Comparison of ENCODE assay signal across 12 cellular contexts in the genomic region with DNA sequence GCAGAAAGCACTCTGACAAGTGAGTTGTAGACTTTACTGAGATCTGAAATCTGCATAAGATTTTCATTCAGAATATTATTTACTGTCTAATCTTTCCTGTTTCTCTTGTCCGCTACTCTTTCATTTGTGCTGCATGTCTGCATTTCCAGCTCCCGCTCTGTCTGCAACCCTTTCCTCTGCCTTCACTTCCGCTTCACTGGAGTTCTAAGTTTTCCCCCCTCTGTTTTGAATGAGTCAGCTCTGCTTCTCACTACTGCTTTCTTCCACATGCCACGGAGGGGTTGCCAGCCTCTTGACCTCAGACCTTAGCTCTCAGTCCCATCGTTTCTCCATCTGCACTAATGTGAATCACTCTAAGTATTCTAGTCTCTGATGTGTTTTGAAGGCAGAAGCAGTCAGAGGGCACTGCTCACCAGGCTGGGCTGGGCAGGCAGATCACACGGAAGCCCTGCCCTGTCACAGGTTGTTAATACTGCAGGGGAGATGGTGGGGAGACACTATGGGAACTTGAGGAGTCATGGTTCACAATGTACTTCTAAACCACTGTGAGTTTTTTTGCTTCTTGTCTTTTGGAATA. TPM values are rescaled to one million over a fixed set of nuclear protein-coding genes. Genes with fewer than 3 reads are reported as not detected.
DNase-seq lines count a peak whose midpoint lies in the region; ATAC-seq, FAIRE-seq and TF ChIP-seq lines count a peak whose summit lies in the region.
"Not testable (repeated sequence)": the region's sequence is repeated elsewhere in the genome, so short reads cannot be mapped to it uniquely, and the experiment has no call there.
"Had no signal": no experiment of that assay in that cellular context is flagged by ENCODE, and none has a peak within 500 bp of the region (broad histone marks: within the 10 kb centered on the region; RNA-seq: fewer than 3 reads in every experiment).

No MANE protein-coding gene starts in this region.

- H3K4me3 ChIP-seq in IMR-90 (ENCODE audit: insufficient read depth, low read depth, low read length); PC-3 (ENCODE audit: low read length): not testable (repeated sequence)

- not testable (repeated sequence) for H3K9me1 ChIP-seq in IMR-90 (ENCODE audit: insufficient read depth, low read length)

- H2AK5ac ChIP-seq in IMR-90 (ENCODE audit: low read depth, low read length) = not testable (repeated sequence)

- H3K9me3 ChIP-seq in IMR-90 (ENCODE audit: control insufficient read depth, insufficient read depth, low read length); PC-3 (ENCODE audit: low read length): not testable (repeated sequence)

- not testable (repeated sequence) for H3K56ac ChIP-seq in IMR-90 (ENCODE audit: extremely low read depth, insufficient read depth, low read length)

- H3K79me1 ChIP-seq in IMR-90 (ENCODE audit: low read depth in 1 of 2, low read length in 2 of 2) = not testable (repeated sequence)

- not testable (repeated sequence) for H3K9me2 ChIP-seq in PC-3 (replicated peaks; ENCODE audit: low read length)

- intact Hi-C loops in IMR-90 (cut with micrococcal nuclease); PC-3 (cut with micrococcal nuclease): not testable (repeated sequence)

- not testable (repeated sequence) for H3K27me3 Mint-ChIP-seq in activated T-helper 17 cell treated with anti-CD3 and anti-CD28 coated beads, Interleukin-2, amount 50 U/mL, for 72 hours; stimulated activated memory B cell treated with anti-CD40 and anti-IgM and Interleukin-4, amounts not matched to agents 10 μg/mL and 1 μg/mL and 100 μg/mL, for 72 hours

- TF ChIP-seq POLR2A in IMR-90 (IDR thresholded peaks at IDR 0.05; ENCODE audit: low read depth, low read length) = not testable (repeated sequence)

- not testable (repeated sequence) for H3K4me2 ChIP-seq in IMR-90 (ENCODE audit: low read depth, low read length); PC-3 (ENCODE audit: low read length)

- H3K27ac Mint-ChIP-seq in activated T-helper 17 cell treated with anti-CD3 and anti-CD28 coated beads, Interleukin-2, amount 50 U/mL, for 72 hours; stimulated activated memory B cell treated with anti-CD40 and anti-IgM and Interleukin-4, amounts not matched to agents 10 μg/mL and 1 μg/mL and 100 μg/mL, for 72 hours: not testable (repeated sequence)

- H4K20me1 ChIP-seq in IMR-90 (ENCODE audit: insufficient read depth, low read length); PC-3 (ENCODE audit: low read length): not testable (repeated sequence)

- in situ Hi-C loops in IMR-90 (cut with MboI; ENCODE audit: low sequenced_read_pairs) = not testable (repeated sequence)

- H2BK5ac ChIP-seq in IMR-90 (ENCODE audit: low read depth, low read length, poor library complexity, severe bottlenecking) = not testable (repeated sequence)

- not testable (repeated sequence) for H3K79me2 ChIP-seq in PC-3 (ENCODE audit: low read length)

- H3K4me1 ChIP-seq in IMR-90 (ENCODE audit: control insufficient read depth, insufficient read depth, low read length); PC-3 (ENCODE audit: insufficient read depth, low read length); foreskin keratinocyte: not testable (repeated sequence)

- ATAC-seq in IMR-90 (ENCODE audit: low read depth) (peak; percentile 17; the same call in 1 of the 2 replicates), PC-3 (peak; percentile 48; the same call in 1 of the 2 replicates), foreskin keratinocyte (peak; percentile 23)
- ATAC-seq in activated T-helper 17 cell treated with anti-CD3 and anti-CD28 coated beads, Interleukin-2, amount 50 U/mL, for 72 hours (replicated peaks) = peak; percentile 55
- peak; percentile 47 for ATAC-seq in stimulated activated memory B cell treated with anti-CD40 and anti-IgM and Interleukin-4, amounts not matched to agents 10 μg/mL and 1 μg/mL and 100 μg/mL, for 72 hours
- ATAC-seq in stimulated activated naive CD8-positive, alpha-beta T cell treated with anti-CD3 and anti-CD28 coated beads, Interleukin-15, Interleukin-2, amounts not matched to agents 100 U/mL and 50 U/mL, for 24 hours = peak; percentile 65

- H2BK120ac ChIP-seq in IMR-90 (ENCODE audit: low read depth, low read length) = not testable (repeated sequence)

- not testable (repeated sequence) for H4K5ac ChIP-seq in IMR-90 (ENCODE audit: low read depth, low read length)

- CTCF ChIA-PET in IMR-90 (lab: Yijun Ruan, JAX); PC-3 (lab: Charles Lee): not testable (repeated sequence)

- not testable (repeated sequence) for H2AFZ ChIP-seq in IMR-90 (replicated peaks; ENCODE audit: low read length, poor library complexity); PC-3 (ENCODE audit: low read length)

- not testable (repeated sequence) for DNase-seq in IMR-90; PC-3; RCC 7860 (ENCODE audit: low spot score); foreskin keratinocyte; stimulated activated naive CD8-positive, alpha-beta T cell treated with anti-CD3 and anti-CD28 coated beads, Interleukin-15, Interleukin-2, amounts not matched to agents 100 U/mL and 50 U/mL, for 24 hours

- H3K14ac ChIP-seq in IMR-90 (replicated peaks; ENCODE audit: low read depth, low read length) = not testable (repeated sequence)

- H3K4ac ChIP-seq in IMR-90 (ENCODE audit: low read depth, low read length) = not testable (repeated sequence)

- H3K23ac ChIP-seq in IMR-90 (ENCODE audit: low read depth, low read length) = not testable (repeated sequence)

- FAIRE-seq in RCC 7860 (lab: Jason Lieb, UNC) = peak; percentile 94

- no CpG with 5 or more reads among the region's 6 CpGs for WGBS in IMR-90 (ENCODE audit: extremely low coverage in 2 of 2, insufficient read length in 1 of 2), 2 experiments

- not testable (repeated sequence) for H3F3A ChIP-seq in PC-3 (ENCODE audit: low read length, unreplicated experiment)

- not testable (repeated sequence) for TF ChIP-seq CTCF in IMR-90 (conservative IDR thresholded peaks at IDR 0.05; ENCODE audit: low read depth, low read length); PC-3 (conservative IDR thresholded peaks at IDR 0.05; ENCODE audit: low read depth, low read length); foreskin keratinocyte (conservative IDR thresholded peaks at IDR 0.05)

- H3K9ac ChIP-seq in IMR-90 (ENCODE audit: low read depth, low read length); PC-3 (ENCODE audit: low read length): not testable (repeated sequence)

- H3K27ac ChIP-seq in IMR-90 (ENCODE audit: insufficient read depth, low read length); PC-3 (ENCODE audit: low read length); foreskin keratinocyte: not testable (repeated sequence)

- H3K36me3 Mint-ChIP-seq in activated T-helper 17 cell treated with anti-CD3 and anti-CD28 coated beads, Interleukin-2, amount 50 U/mL, for 72 hours (ENCODE audit: low read depth); stimulated activated memory B cell treated with anti-CD40 and anti-IgM and Interleukin-4, amounts not matched to agents 10 μg/mL and 1 μg/mL and 100 μg/mL, for 72 hours: not testable (repeated sequence)

- TF ChIP-seq RAD21 in IMR-90 (IDR thresholded peaks at IDR 0.05; ENCODE audit: low read length) = not testable (repeated sequence)

- not testable (repeated sequence) for H4K91ac ChIP-seq in IMR-90 (ENCODE audit: insufficient read depth, low read depth, low read length)

- not testable (repeated sequence) for H3K18ac ChIP-seq in IMR-90 (ENCODE audit: low read depth, low read length)

- not testable (repeated sequence) for H3K4me3 Mint-ChIP-seq in activated T-helper 17 cell treated with anti-CD3 and anti-CD28 coated beads, Interleukin-2, amount 50 U/mL, for 72 hours; stimulated activated memory B cell treated with anti-CD40 and anti-IgM and Interleukin-4, amounts not matched to agents 10 μg/mL and 1 μg/mL and 100 μg/mL, for 72 hours

- not testable (repeated sequence) for H3K36me3 ChIP-seq in IMR-90 (ENCODE audit: control insufficient read depth, insufficient read depth, low read length); PC-3 (ENCODE audit: low read depth, low read length)

- H4K8ac ChIP-seq in IMR-90 (ENCODE audit: low read depth in 2 of 2, low read length in 2 of 2) = not testable (repeated sequence)

- H3K4me1 Mint-ChIP-seq in activated T-helper 17 cell treated with anti-CD3 and anti-CD28 coated beads, Interleukin-2, amount 50 U/mL, for 72 hours; stimulated activated memory B cell treated with anti-CD40 and anti-IgM and Interleukin-4, amounts not matched to agents 10 μg/mL and 1 μg/mL and 100 μg/mL, for 72 hours: not testable (repeated sequence)

- not testable (repeated sequence) for BruUV-seq in IMR-90 (replicated peaks; lab: Mats Ljungman, UMichigan); PC-3 (replicated peaks; lab: Mats Ljungman, UMichigan)

- not testable (repeated sequence) for H2BK15ac ChIP-seq in IMR-90 (ENCODE audit: low read depth, low read length)

- H3K9me3 Mint-ChIP-seq in activated T-helper 17 cell treated with anti-CD3 and anti-CD28 coated beads, Interleukin-2, amount 50 U/mL, for 72 hours; stimulated activated memory B cell treated with anti-CD40 and anti-IgM and Interleukin-4, amounts not matched to agents 10 μg/mL and 1 μg/mL and 100 μg/mL, for 72 hours: not testable (repeated sequence)

- not testable (repeated sequence) for H2BK20ac ChIP-seq in IMR-90 (ENCODE audit: low read depth, low read length)

- H2AK9ac ChIP-seq in IMR-90 (replicated peaks; ENCODE audit: low read depth, low read length, poor library complexity) = not testable (repeated sequence)

- POLR2A ChIA-PET in IMR-90 (lab: Charles Lee; ENCODE audit: unreplicated experiment); PC-3 (lab: Charles Lee; ENCODE audit: unreplicated experiment): not testable (repeated sequence)

- dilution Hi-C loops in IMR-90 (cut with HindIII; ENCODE audit: low sequenced_read_pairs, unreplicated experiment) = not testable (repeated sequence)

- H3K27me3 ChIP-seq in IMR-90 (ENCODE audit: control insufficient read depth, insufficient read depth, low read length); PC-3 (ENCODE audit: low read length); foreskin keratinocyte: not testable (repeated sequence)

RNA-seq across cellular contexts. Expression of a gene that starts 24.3 kb away (rescaled TPM):
- total RNA-seq in IMR-90 (2012; rRNA removed) = not detected in 2 replicates
- not detected in 2 replicates for polyA plus RNA-seq in IMR-90 (2012; rRNA removed)
- polyA plus RNA-seq in IMR-90 (2012; cell fraction: cytosol; rRNA removed) = not detected in 2 replicates
- polyA plus RNA-seq in IMR-90 (2012; cell fraction: nucleus; rRNA removed; ENCODE audit: low replicate concordance) = 0.04 and 0.17 TPM in 2 replicates
- total RNA-seq in PC-3 (2014; rRNA removed) = 0.84 and 1.0 TPM in 2 replicates
- not detected for total RNA-seq in activated T-helper 17 cell treated with anti-CD3 and anti-CD28 coated beads, Interleukin-2, amount 50 U/mL, for 72 hours
- total RNA-seq in foreskin keratinocyte = 0.10 and 0.11 TPM in 2 replicates
- polyA plus RNA-seq in foreskin keratinocyte = not detected in 2 replicates
- total RNA-seq: B cell; Calu3; CD4-positive, alpha-beta T cell; CD8-positive, alpha-beta T cell had no signal

RNA-seq across cellular contexts. Expression of a gene that starts 27.6 kb away (rescaled TPM):
- total RNA-seq in IMR-90 (2012; rRNA removed) (0.18 and 0.28 TPM in 2 replicates), PC-3 (2014; rRNA removed) (not detected in 2 replicates), foreskin keratinocyte (0.21 TPM in 1 of 2 replicates, not detected in the other)
- polyA plus RNA-seq in IMR-90 (2012; rRNA removed) (0.44 and 0.55 TPM in 2 replicates), foreskin keratinocyte (not detected in 2 replicates)
- 0.04 TPM in 1 of 2 replicates, not detected in the other for polyA plus RNA-seq in IMR-90 (2012; cell fraction: cytosol; rRNA removed)
- polyA plus RNA-seq in IMR-90 (2012; cell fraction: nucleus; rRNA removed; ENCODE audit: low replicate concordance) = 1.6 and 5.6 TPM in 2 replicates
- total RNA-seq in activated T-helper 17 cell treated with anti-CD3 and anti-CD28 coated beads, Interleukin-2, amount 50 U/mL, for 72 hours = not detected
- total RNA-seq: Caco-2; Calu3; CD4-positive, alpha-beta T cell; CD8-positive, alpha-beta T cell had no signal
